8 cellular contexts compared by ENCODE assay signal in the genomic region with DNA sequence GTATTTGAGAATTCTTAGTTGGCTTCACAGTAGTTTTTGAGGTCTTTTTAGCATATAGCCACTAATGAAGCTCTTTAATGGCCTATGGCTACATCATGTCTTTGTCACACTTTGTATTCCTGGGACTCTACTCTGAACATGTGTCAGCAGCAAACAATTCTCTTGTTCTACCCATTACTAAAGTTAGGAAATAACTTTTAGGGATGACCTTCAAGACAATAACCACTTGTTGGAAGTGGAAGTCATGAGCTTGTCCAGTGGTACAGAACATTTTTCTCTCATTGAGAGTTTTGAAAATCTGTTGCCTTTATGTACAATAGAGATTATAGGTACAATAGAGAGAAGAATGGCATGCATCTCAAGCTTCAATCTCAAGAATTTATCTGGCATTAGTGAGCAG.
"Had no signal": no experiment of that assay in that cellular context is flagged by ENCODE, and none has a peak within 500 bp of the region (broad histone marks: within the 10 kb centered on the region; RNA-seq: fewer than 3 reads in every experiment).

No MANE protein-coding gene starts in this region.

- DNase-seq: GDM1, GF-D8 had no signal

- FAIRE-seq: G401.6, GM12878, GM12891, GM12892, GM18507, GM19239 had no signal

- ATAC-seq: GM12878 had no signal

- H3K4me3 ChIP-seq: GM12878 had no signal
